In genomic region chr7:129210989-129211312, GRCh38 we compare ENCODE assay signal across 19 cellular contexts. TPM values are rescaled to one million over a fixed set of nuclear protein-coding genes. Genes with fewer than 3 reads are reported as not detected.
"Had no signal": no experiment of that assay in that cellular context is flagged by ENCODE, and none has a peak within 500 bp of the region (broad histone marks: within the 10 kb centered on the region; RNA-seq: fewer than 3 reads in every experiment).

No MANE protein-coding gene starts in this region.

- H3K4me1 ChIP-seq: adrenal gland, body of pancreas, colonic mucosa, upper lobe of left lung, vagina had no signal

- H3K27ac Mint-ChIP-seq: activated CD4-positive, alpha-beta memory T cell treated with anti-CD3 and anti-CD28 coated beads for 36 hours; activated CD4-positive, alpha-beta T cell treated with anti-CD3 and anti-CD28 coated beads, Interleukin-2, amount 10 ng/mL, durations not matched to agents 24 days and 14 days; activated naive CD4-positive, alpha-beta T cell treated with anti-CD3 and anti-CD28 coated beads for 36 hours; activated naive CD8-positive, alpha-beta T cell treated with anti-CD3 and anti-CD28 coated beads for 36 hours; activated T-helper 1 cell treated with anti-CD3 and anti-CD28 coated beads, Interleukin-12 subunit alpha, Interleukin-12 subunit beta, Interleukin-2, Interleukin-4 antibody, amounts not matched to agents 30 ng/mL and 10 ng/mL and 1 ng/mL, durations not matched to agents 14 hours and 24 hours and 36 hours; nephron; progenitor cell of endocrine pancreas; stimulated activated naive CD8-positive, alpha-beta T cell treated with anti-CD3 and anti-CD28 coated beads, Interleukin-15, Interleukin-2, amounts not matched to agents 100 ng/mL and 50 ng/mL, for 24 hours; T-helper 17 cell had no signal

- H3K9me3 Mint-ChIP-seq: activated CD4-positive, alpha-beta memory T cell treated with anti-CD3 and anti-CD28 coated beads for 36 hours; activated CD4-positive, alpha-beta T cell treated with anti-CD3 and anti-CD28 coated beads, Interleukin-2, amount 10 ng/mL, durations not matched to agents 24 days and 14 days; activated naive CD4-positive, alpha-beta T cell treated with anti-CD3 and anti-CD28 coated beads for 36 hours; activated T-helper 1 cell treated with anti-CD3 and anti-CD28 coated beads, Interleukin-12 subunit alpha, Interleukin-12 subunit beta, Interleukin-2, Interleukin-4 antibody, amounts not matched to agents 30 ng/mL and 10 ng/mL and 1 ng/mL, durations not matched to agents 14 hours and 24 hours and 36 hours; nephron; stimulated activated naive CD8-positive, alpha-beta T cell treated with anti-CD3 and anti-CD28 coated beads, Interleukin-15, Interleukin-2, amounts not matched to agents 100 ng/mL and 50 ng/mL, for 24 hours had no signal

- H3K27ac ChIP-seq: adrenal gland, body of pancreas, colonic mucosa, gastrocnemius medialis, ovary, thyroid gland, upper lobe of left lung, vagina had no signal

- H3K36me3 Mint-ChIP-seq: activated CD4-positive, alpha-beta memory T cell treated with anti-CD3 and anti-CD28 coated beads for 36 hours; activated naive CD8-positive, alpha-beta T cell treated with anti-CD3 and anti-CD28 coated beads for 36 hours had no signal

- H3K4me1 Mint-ChIP-seq: activated CD4-positive, alpha-beta T cell treated with anti-CD3 and anti-CD28 coated beads, Interleukin-2, amount 10 ng/mL, durations not matched to agents 24 days and 14 days; activated naive CD8-positive, alpha-beta T cell treated with anti-CD3 and anti-CD28 coated beads for 36 hours had no signal

- H3K4me3 Mint-ChIP-seq: activated CD4-positive, alpha-beta memory T cell treated with anti-CD3 and anti-CD28 coated beads for 36 hours; activated CD4-positive, alpha-beta T cell treated with anti-CD3 and anti-CD28 coated beads, Interleukin-2, amount 10 ng/mL, durations not matched to agents 24 days and 14 days; activated naive CD4-positive, alpha-beta T cell treated with anti-CD3 and anti-CD28 coated beads for 36 hours; activated naive CD8-positive, alpha-beta T cell treated with anti-CD3 and anti-CD28 coated beads for 36 hours; activated T-helper 1 cell treated with anti-CD3 and anti-CD28 coated beads, Interleukin-12 subunit alpha, Interleukin-12 subunit beta, Interleukin-2, Interleukin-4 antibody, amounts not matched to agents 30 ng/mL and 10 ng/mL and 1 ng/mL, durations not matched to agents 14 hours and 24 hours and 36 hours; nephron; stimulated activated naive CD8-positive, alpha-beta T cell treated with anti-CD3 and anti-CD28 coated beads, Interleukin-15, Interleukin-2, amounts not matched to agents 100 ng/mL and 50 ng/mL, for 24 hours; T-helper 17 cell had no signal

- H3K27me3 Mint-ChIP-seq: progenitor cell of endocrine pancreas had no signal

- H3K36me3 ChIP-seq: adrenal gland, colonic mucosa, gastrocnemius medialis, ovary, upper lobe of left lung had no signal

- H3K4me3 ChIP-seq: adrenal gland, body of pancreas, colonic mucosa, gastrocnemius medialis, lung, ovary, thyroid gland, upper lobe of left lung, vagina had no signal

- H3K27me3 ChIP-seq: adrenal gland, body of pancreas, colonic mucosa, gastrocnemius medialis, ovary, thyroid gland, upper lobe of left lung, vagina had no signal

- DNase-seq: SW 1271 had no signal

- H3K9me3 ChIP-seq: adrenal gland, body of pancreas, colonic mucosa, gastrocnemius medialis, ovary, thyroid gland, upper lobe of left lung, vagina had no signal

RNA-seq across cellular contexts. Expression of gene SMO, which starts 22.5 kb away (rescaled TPM):
- total RNA-seq: T-helper 17 cell had no signal
